Comparison of ENCODE assay signal across 14 cellular contexts in genomic region chr1:38502772-38503171, GRCh38.
DNase-seq lines count a peak whose midpoint lies in the region; ATAC-seq and TF ChIP-seq lines count a peak whose summit lies in the region.
"Had no signal": no experiment of that assay in that cellular context is flagged by ENCODE, and none has a peak within 500 bp of the region (broad histone marks: within the 10 kb centered on the region; RNA-seq: fewer than 3 reads in every experiment).

No MANE protein-coding gene starts in this region.

- no peaks in the 10 kb centered on the region for H3K9me3 ChIP-seq in WERI-Rb-1 (ENCODE audit: severe bottlenecking)
- H3K9me3 ChIP-seq in liver (ENCODE audit: control insufficient read depth in 4 of 4, low read length in 3 of 4) = no peaks in the 10 kb centered on the region
- H3K9me3 ChIP-seq: BLaER1, esophagus muscularis mucosa had no signal

- ATAC-seq in T-cell (replicated peaks in 1 of 4) = no peak
- ATAC-seq in HG03520 (IDR thresholded peaks at IDR 0.05; ENCODE audit: unreplicated experiment) = no peak

- H3K4me3 ChIP-seq in WERI-Rb-1 (ENCODE audit: low read depth, low read length) (no peak overlapping the region), liver (ENCODE audit: low read depth in 1 of 3, low read length in 3 of 3) (no peak overlapping the region)
- H3K4me3 ChIP-seq: BLaER1, esophagus muscularis mucosa had no signal

- peaks cover 26 to 48% of the 10 kb centered on the region in 2 donors for H3K27me3 Mint-ChIP-seq in T-cell
- peaks cover 6 to 13% (median 9%) of the 10 kb centered on the region in 3 donors for H3K27me3 Mint-ChIP-seq in immature natural killer cell (ENCODE audit: low read depth in 3 of 3)

- H3K27me3 ChIP-seq in WERI-Rb-1 (ENCODE audit: insufficient read depth, low read depth, severe bottlenecking) = no peaks in the 10 kb centered on the region
- H3K27me3 ChIP-seq in liver (ENCODE audit: control insufficient read depth in 4 of 4, insufficient read depth in 4 of 4, low read length in 3 of 4) = peaks cover 0 to 8% (median 0%) of the 10 kb centered on the region in 4 donors
- H3K27me3 ChIP-seq: BLaER1 had no signal

- H3K4me1 Mint-ChIP-seq in T-cell (peaks cover 4 to 15% (median 5%) of the 10 kb centered on the region in 3 donors), immature natural killer cell (no peaks in the 10 kb centered on the region)

- POLR2A ChIA-PET in T-cell (lab: Charles Lee) = no interaction called here

- in situ Hi-C loops in GM13977 (cut with MboI; ENCODE audit: low pct_unique_long_range_greater_than_20kb, low sequenced_read_pairs, unreplicated experiment) = no loop called here

- H3K9me3 Mint-ChIP-seq in T-cell (no peaks in the 10 kb centered on the region), immature natural killer cell (no peaks in the 10 kb centered on the region)
- H3K9me3 Mint-ChIP-seq: activated CD4-positive, alpha-beta T cell treated with anti-CD3 and anti-CD28 coated beads, Interleukin-2, amount 10 ng/mL, durations not matched to agents 7 days and 5 days; activated T-helper 2 cell treated with anti-CD3 and anti-CD28 coated beads, Interferon-gamma antibody, Interleukin-2, Interleukin-4, amounts not matched to agents 10 μg/mL and 5 μg/mL and 100 μg/mL, durations not matched to agents 14 hours and 24 hours and 36 hours had no signal

- no peaks in the 10 kb centered on the region for H3K36me3 Mint-ChIP-seq in T-cell
- no peaks in the 10 kb centered on the region for H3K36me3 Mint-ChIP-seq in immature natural killer cell

- DNase-seq in D341Med (ENCODE audit: low spot score) = peak; percentile 48
- DNase-seq in GM13977 (ENCODE audit: low spot score) = no peak
- peak; percentile 56 for DNase-seq in WERI-Rb-1
- DNase-seq in HUDEP-2 (lab: John Stamatoyannopoulos, UW; ENCODE audit: unreplicated experiment in 76 of 76) = no peak
- no peak for DNase-seq in T-cell
- no peak for DNase-seq in immature natural killer cell
- DNase-seq: activated CD4-positive, alpha-beta T cell treated with anti-CD3 and anti-CD28 coated beads, Interleukin-2, amount 10 ng/mL, durations not matched to agents 7 days and 5 days; caudate nucleus; NCI-H1092 treated with DMSO at 0.1 percent for 48 hours had no signal

- peak; percentile 28 for TF ChIP-seq CTCF in GM13977 (IDR thresholded peaks at IDR 0.05; ENCODE audit: extremely low read depth, insufficient read depth, missing control alignments)
- TF ChIP-seq CTCF in WERI-Rb-1 (IDR thresholded peaks at IDR 0.05; ENCODE audit: low read depth, low read length) = peak; percentile 50; the same call in 1 of the 2 replicates
- TF ChIP-seq CTCF in liver (IDR thresholded peaks at IDR 0.05; ENCODE audit: low read depth, low read length, missing input control) = no peak

- TF ChIP-seq RAD21 in liver (IDR thresholded peaks at IDR 0.05) = peak; percentile 21 to 31

- H3K4me3 Mint-ChIP-seq in T-cell (no peak overlapping the region), immature natural killer cell (no peak overlapping the region)
- H3K4me3 Mint-ChIP-seq: activated CD4-positive, alpha-beta T cell treated with anti-CD3 and anti-CD28 coated beads, Interleukin-2, amount 10 ng/mL, durations not matched to agents 7 days and 5 days had no signal

- H3K27ac Mint-ChIP-seq in T-cell (no peak overlapping the region), immature natural killer cell (no peak overlapping the region)
- H3K27ac Mint-ChIP-seq: activated CD4-positive, alpha-beta T cell treated with anti-CD3 and anti-CD28 coated beads, Interleukin-2, amount 10 ng/mL, durations not matched to agents 7 days and 5 days; activated T-helper 2 cell treated with anti-CD3 and anti-CD28 coated beads, Interferon-gamma antibody, Interleukin-2, Interleukin-4, amounts not matched to agents 10 μg/mL and 5 μg/mL and 100 μg/mL, durations not matched to agents 14 hours and 24 hours and 36 hours had no signal

- CTCF ChIA-PET in T-cell (lab: Charles Lee) = no interaction called here

- WGBS in liver = 25% methylated on average over 4 of the region's 4 CpGs

- no peaks in the 10 kb centered on the region for H3K4me1 ChIP-seq in liver (ENCODE audit: control insufficient read depth in 4 of 4, insufficient read depth in 4 of 4, low read length in 3 of 4)
- H3K4me1 ChIP-seq: esophagus muscularis mucosa had no signal

- H3K27ac ChIP-seq in WERI-Rb-1 (no peak overlapping the region), liver (ENCODE audit: low read depth in 1 of 2, low read length in 2 of 2) (no peak overlapping the region)
- H3K27ac ChIP-seq: BLaER1, esophagus muscularis mucosa had no signal

- H3K9ac ChIP-seq in liver (ENCODE audit: low read depth in 1 of 2, low read length in 2 of 2) = no peak overlapping the region
- H3K9ac ChIP-seq: BLaER1 had no signal

- H3K36me3 ChIP-seq in WERI-Rb-1 (no peaks in the 10 kb centered on the region), liver (ENCODE audit: control insufficient read depth in 4 of 4, insufficient read depth in 3 of 4, low read depth in 1 of 4, low read length in 3 of 4) (no peaks in the 10 kb centered on the region)
- H3K36me3 ChIP-seq: BLaER1, esophagus muscularis mucosa had no signal

TF ChIP-seq in liver, 16 proteins besides CTCF, POLR2A, EP300 and RAD21:
- TF ChIP-seq FOXA2 (IDR thresholded peaks at IDR 0.05) (no peak), NR2F2 (IDR thresholded peaks at IDR 0.05) (no peak), MAX (IDR thresholded peaks at IDR 0.05) (no peak), ATF3 (IDR thresholded peaks at IDR 0.05) (no peak), GABPA (IDR thresholded peaks at IDR 0.05 in 1 of 2, conservative IDR thresholded peaks at IDR 0.05 in 1 of 2) (no peak), RXRA (IDR thresholded peaks at IDR 0.05) (no peak), EGR1 (IDR thresholded peaks at IDR 0.05; ENCODE audit: low read depth in 2 of 2) (no peak), TAF1 (conservative IDR thresholded peaks at IDR 0.05) (no peak), HNF4A (conservative IDR thresholded peaks at IDR 0.05) (no peak), SP1 (IDR thresholded peaks at IDR 0.05) (no peak), HNF4G (IDR thresholded peaks at IDR 0.05) (no peak), ZBTB33 (IDR thresholded peaks at IDR 0.05) (no peak)

Comparison
In these comparisons a context has a peak if more than half of its experiments do, and no peak if none do; other contexts are left out.
1. DNase-seq: peak in D341Med (single experiment) and WERI-Rb-1 (single experiment); none in GM13977 (single experiment), HUDEP-2 (0 of 76), T-cell (0 of 34) and immature natural killer cell (0 of 3).